ENCODE assay signal across 1 cellular context in the genomic region with DNA sequence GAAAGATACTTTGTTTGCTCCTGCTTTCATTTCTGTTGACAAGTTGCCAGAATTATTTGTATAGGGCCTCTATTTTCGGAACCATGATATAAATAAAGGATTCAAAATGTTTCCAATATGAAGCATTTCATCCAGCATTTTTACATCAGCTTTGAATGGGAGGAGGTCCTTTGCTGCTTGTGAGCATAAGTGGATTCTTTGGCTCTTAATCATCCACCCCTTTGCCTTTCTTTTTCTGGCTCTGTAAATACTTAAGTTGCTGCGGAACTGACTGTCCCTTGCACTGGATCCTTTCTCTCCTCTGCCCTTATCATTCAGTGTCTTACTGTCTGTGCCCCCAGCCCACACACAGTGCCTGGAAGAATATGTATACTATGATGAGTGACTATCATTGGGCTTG.
TF ChIP-seq lines count a peak whose summit lies in the region.

No MANE protein-coding gene starts in this region.

TF ChIP-seq in HepG2, 621 proteins besides CTCF, POLR2A, EP300 and RAD21:
- TF ChIP-seq ZFP41 (CRISPR knock-in tag; IDR thresholded peaks at IDR 0.05; ENCODE audit: borderline replicate concordance) (no peak), TBX3 (IDR thresholded peaks at IDR 0.05; ENCODE audit: borderline replicate concordance) (no peak), MAZ (IDR thresholded peaks at IDR 0.05; ENCODE audit: borderline replicate concordance, low read depth, low read length) (no peak), MAZ (CRISPR knock-in tag; IDR thresholded peaks at IDR 0.05; ENCODE audit: low read depth) (no peak), GATAD2A (CRISPR knock-in tag; IDR thresholded peaks at IDR 0.05) (no peak), ZZZ3 (CRISPR knock-in tag; IDR thresholded peaks at IDR 0.05; ENCODE audit: borderline replicate concordance) (no peak), SNAPC2 (CRISPR knock-in tag; IDR thresholded peaks at IDR 0.05) (no peak), ZNF292 (CRISPR knock-in tag; IDR thresholded peaks at IDR 0.05; ENCODE audit: borderline replicate concordance, low read depth) (no peak), KLF6 (CRISPR knock-in tag; IDR thresholded peaks at IDR 0.05) (no peak), GZF1 (CRISPR knock-in tag; IDR thresholded peaks at IDR 0.05) (no peak), AHR (CRISPR knock-in tag; IDR thresholded peaks at IDR 0.05) (no peak), TEAD3 (CRISPR knock-in tag; optimal IDR thresholded peaks at IDR 0.05; ENCODE audit: borderline replicate concordance) (no peak), ZNF232 (CRISPR knock-in tag; IDR thresholded peaks at IDR 0.05; ENCODE audit: borderline replicate concordance) (no peak)
- TF ChIP-seq, protein P1, sequence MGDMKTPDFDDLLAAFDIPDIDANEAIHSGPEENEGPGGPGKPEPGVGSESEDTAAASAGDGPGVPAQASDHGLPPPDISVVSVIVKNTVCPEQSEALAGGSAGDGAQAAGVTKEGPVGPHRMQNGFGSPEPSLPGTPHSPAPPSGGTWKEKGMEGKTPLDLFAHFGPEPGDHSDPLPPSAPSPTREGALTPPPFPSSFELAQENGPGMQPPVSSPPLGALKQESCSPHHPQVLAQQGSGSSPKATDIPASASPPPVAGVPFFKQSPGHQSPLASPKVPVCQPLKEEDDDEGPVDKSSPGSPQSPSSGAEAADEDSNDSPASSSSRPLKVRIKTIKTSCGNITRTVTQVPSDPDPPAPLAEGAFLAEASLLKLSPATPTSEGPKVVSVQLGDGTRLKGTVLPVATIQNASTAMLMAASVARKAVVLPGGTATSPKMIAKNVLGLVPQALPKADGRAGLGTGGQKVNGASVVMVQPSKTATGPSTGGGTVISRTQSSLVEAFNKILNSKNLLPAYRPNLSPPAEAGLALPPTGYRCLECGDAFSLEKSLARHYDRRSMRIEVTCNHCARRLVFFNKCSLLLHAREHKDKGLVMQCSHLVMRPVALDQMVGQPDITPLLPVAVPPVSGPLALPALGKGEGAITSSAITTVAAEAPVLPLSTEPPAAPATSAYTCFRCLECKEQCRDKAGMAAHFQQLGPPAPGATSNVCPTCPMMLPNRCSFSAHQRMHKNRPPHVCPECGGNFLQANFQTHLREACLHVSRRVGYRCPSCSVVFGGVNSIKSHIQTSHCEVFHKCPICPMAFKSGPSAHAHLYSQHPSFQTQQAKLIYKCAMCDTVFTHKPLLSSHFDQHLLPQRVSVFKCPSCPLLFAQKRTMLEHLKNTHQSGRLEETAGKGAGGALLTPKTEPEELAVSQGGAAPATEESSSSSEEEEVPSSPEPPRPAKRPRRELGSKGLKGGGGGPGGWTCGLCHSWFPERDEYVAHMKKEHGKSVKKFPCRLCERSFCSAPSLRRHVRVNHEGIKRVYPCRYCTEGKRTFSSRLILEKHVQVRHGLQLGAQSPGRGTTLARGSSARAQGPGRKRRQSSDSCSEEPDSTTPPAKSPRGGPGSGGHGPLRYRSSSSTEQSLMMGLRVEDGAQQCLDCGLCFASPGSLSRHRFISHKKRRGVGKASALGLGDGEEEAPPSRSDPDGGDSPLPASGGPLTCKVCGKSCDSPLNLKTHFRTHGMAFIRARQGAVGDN (CRISPR knock-in tag; IDR thresholded peaks at IDR 0.05), result no peak
- TF ChIP-seq, protein P2, sequence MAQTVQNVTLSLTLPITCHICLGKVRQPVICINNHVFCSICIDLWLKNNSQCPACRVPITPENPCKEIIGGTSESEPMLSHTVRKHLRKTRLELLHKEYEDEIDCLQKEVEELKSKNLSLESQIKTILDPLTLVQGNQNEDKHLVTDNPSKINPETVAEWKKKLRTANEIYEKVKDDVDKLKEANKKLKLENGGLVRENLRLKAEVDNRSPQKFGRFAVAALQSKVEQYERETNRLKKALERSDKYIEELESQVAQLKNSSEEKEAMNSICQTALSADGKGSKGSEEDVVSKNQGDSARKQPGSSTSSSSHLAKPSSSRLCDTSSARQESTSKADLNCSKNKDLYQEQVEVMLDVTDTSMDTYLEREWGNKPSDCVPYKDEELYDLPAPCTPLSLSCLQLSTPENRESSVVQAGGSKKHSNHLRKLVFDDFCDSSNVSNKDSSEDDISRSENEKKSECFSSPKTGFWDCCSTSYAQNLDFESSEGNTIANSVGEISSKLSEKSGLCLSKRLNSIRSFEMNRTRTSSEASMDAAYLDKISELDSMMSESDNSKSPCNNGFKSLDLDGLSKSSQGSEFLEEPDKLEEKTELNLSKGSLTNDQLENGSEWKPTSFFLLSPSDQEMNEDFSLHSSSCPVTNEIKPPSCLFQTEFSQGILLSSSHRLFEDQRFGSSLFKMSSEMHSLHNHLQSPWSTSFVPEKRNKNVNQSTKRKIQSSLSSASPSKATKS (CRISPR knock-in tag; IDR thresholded peaks at IDR 0.05), result no peak
